In genomic region chr1:201622353-201622752, GRCh38 we compare ENCODE assay signal across 20 cellular contexts.
"Had no signal": no experiment of that assay in that cellular context is flagged by ENCODE, and none has a peak within 500 bp of the region (broad histone marks: within the 10 kb centered on the region; RNA-seq: fewer than 3 reads in every experiment).

No MANE protein-coding gene starts in this region.

- H3K4me3 ChIP-seq: coronary artery, esophagus squamous epithelium, prostate gland, right atrium auricular region, smooth muscle cell, stomach, thyroid gland had no signal

- H3K4me1 Mint-ChIP-seq: natural killer cell had no signal

- H3K9ac ChIP-seq: parathyroid adenoma had no signal

- H3K27ac Mint-ChIP-seq: effector memory CD8-positive, alpha-beta T cell; natural killer cell had no signal

- H3K36me3 ChIP-seq: prostate gland, right atrium auricular region, thyroid gland had no signal

- H3K27me3 ChIP-seq: esophagus squamous epithelium, right atrium auricular region, stomach, thyroid gland had no signal

- H3K9me3 Mint-ChIP-seq: effector memory CD8-positive, alpha-beta T cell; natural killer cell had no signal

- H3K27ac ChIP-seq: coronary artery, esophagus squamous epithelium, parathyroid adenoma, prostate gland, right atrium auricular region, stomach, thyroid gland had no signal

- H3K4me2 ChIP-seq: smooth muscle cell had no signal

- H3K4me1 ChIP-seq: parathyroid adenoma, prostate gland had no signal

- H3K4me3 Mint-ChIP-seq: effector memory CD8-positive, alpha-beta T cell; natural killer cell had no signal

- DNase-seq: dermis blood vessel endothelial cell; effector memory CD8-positive, alpha-beta T cell; erythroblast; esophagus squamous epithelium; head of caudate nucleus; natural killer cell; stimulated activated CD4-positive, alpha-beta T cell treated with anti-CD3 and anti-CD28 coated beads, Interleukin-12 subunit alpha, Interleukin-12 subunit beta, amount 100 ng/mL, for 4 hours; stimulated activated CD4-positive, alpha-beta T cell treated with anti-CD3 and anti-CD28 coated beads, Interleukin-1b, Interleukin-23, amount 100 ng/mL, for 48 hours; stimulated activated CD4-positive, alpha-beta T cell treated with anti-CD3 and anti-CD28 coated beads, Interleukin-4, amount 100 ng/mL, for 1 hour; stimulated activated CD8-positive, alpha-beta memory T cell treated with anti-CD3 and anti-CD28 coated beads, Interleukin-4, amount 100 ng/mL, for 48 hours; stimulated activated naive CD4-positive, alpha-beta T cell treated with Interleukin-2 at 50 U/mL for 16 hours; stomach; thyroid gland; trophoblast cell had no signal

- H3K9me3 ChIP-seq: esophagus squamous epithelium, prostate gland, right atrium auricular region, stomach, thyroid gland had no signal

- ATAC-seq: effector memory CD8-positive, alpha-beta T cell; natural killer cell; sciatic nerve had no signal

- H3K36me3 Mint-ChIP-seq: natural killer cell had no signal

- H2AFZ ChIP-seq: parathyroid adenoma had no signal
